ENCODE assay signal across 8 cellular contexts in the genomic region with DNA sequence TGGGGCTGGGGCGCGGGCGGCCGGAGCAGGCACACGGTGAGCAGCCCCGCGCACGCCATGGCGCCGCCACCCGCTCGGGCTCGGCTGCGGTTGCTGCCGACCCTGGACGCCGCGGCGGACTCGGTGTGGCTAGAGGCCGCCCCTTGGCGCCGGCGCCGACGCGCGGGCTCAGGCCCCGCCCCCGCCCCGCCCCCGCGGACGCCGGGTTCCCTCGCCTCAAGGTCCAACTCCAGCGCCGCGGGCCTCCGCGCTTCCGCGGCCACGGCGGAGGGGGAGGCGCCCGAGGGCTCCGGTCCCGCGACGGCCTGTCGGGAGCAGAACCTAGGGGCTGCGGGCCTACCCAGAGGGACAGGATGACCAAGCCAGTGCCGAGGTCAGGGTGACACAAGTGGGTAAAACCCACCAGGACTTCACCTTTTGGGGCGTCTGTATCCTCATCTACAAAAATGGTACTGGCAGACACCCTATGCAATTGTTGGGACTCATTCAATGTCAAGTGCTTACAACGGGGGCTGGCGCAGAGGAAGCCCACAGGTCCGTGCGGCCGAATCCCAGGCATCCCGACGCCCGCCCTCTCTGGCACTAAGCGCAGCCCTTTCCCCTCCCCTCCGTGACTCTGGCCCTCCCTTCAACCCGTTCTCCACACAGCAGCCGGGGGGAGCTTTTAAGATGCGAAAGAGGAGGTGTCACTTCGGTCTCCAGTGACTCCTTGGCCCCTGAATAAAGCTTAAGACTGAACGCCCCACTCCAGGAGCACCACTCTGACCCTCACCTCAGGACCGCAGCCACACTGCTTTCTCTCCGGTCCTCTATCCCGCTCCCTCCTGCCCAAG. TPM values are rescaled to one million over a fixed set of nuclear protein-coding genes. Genes with fewer than 3 reads are reported as not detected.
DNase-seq lines count a peak whose midpoint lies in the region; ATAC-seq, FAIRE-seq and TF ChIP-seq lines count a peak whose summit lies in the region.

Gene NECAB3 (minus strand): TSS at position 135 of the 833 bp plus-strand sequence. CDS start 76 bp downstream, at position 59.

- H3K4me1 Mint-ChIP-seq in naive thymus-derived CD4-positive, alpha-beta T cell = peaks cover 30 to 69% (median 47%) of the 10 kb centered on the region in 7 donors

- CTCF ChIA-PET in naive thymus-derived CD4-positive, alpha-beta T cell (lab: Charles Lee) = interaction anchor here (0.5 kb wide), 1 partner anchor 82 kb away, joined by 10 read pairs; no protein-coding TSS in a partner anchor

- FAIRE-seq in HTR-8/SVneo (lab: Jason Lieb, UNC) = no peak

- peak within 1 kb of the TSS; percentile 83 for H3K9ac ChIP-seq in BLaER1

- peak within 1 kb of the TSS; percentile 33 to 90 (median 80) for H3K27ac Mint-ChIP-seq in naive thymus-derived CD4-positive, alpha-beta T cell

- peak; percentile 89 for ATAC-seq in naive thymus-derived CD4-positive, alpha-beta T cell

- intact Hi-C loops in naive thymus-derived CD4-positive, alpha-beta T cell (cut with micrococcal nuclease) = loop anchor here (1.0 to 5.0 kb wide), 5 partner anchors 8 to 438 kb away; partner anchors contain the start of genes ACTL10 (in 1 of the 2), E2F1 (in 1 of the 2), EIF2S2 (in 1 of the 2) and PXMP4 (in 1 of the 2)
- intact Hi-C loops in testis (cut with DNase I; ENCODE audit: low total_unique reads) = no loop called here

- WGBS in testis, 2 donors = 1 to 2% methylated on average over 7 to 21 of the region's 73 CpGs

- H3K4me3 Mint-ChIP-seq in naive thymus-derived CD4-positive, alpha-beta T cell = peak within 1 kb of the TSS; percentile 85 to 95 (median 87)

- peak; percentile 90 for DNase-seq in HTR-8/SVneo (ENCODE audit: insufficient read length, low spot score)
- peak; percentile 52 for DNase-seq in activated effector memory CD4-positive, alpha-beta T cell treated with Interleukin-2 at 50 U/mL for 16 hours
- DNase-seq in fibroblast of pulmonary artery (ENCODE audit: low read depth) = peak; percentile 67
- DNase-seq in naive thymus-derived CD4-positive, alpha-beta T cell = peak in 6 of 9 donors; percentile 27 to 83 (median 39)
- peak; percentile 89 for DNase-seq in testis

- peaks cover 48% of the 10 kb centered on the region for H4K20me1 ChIP-seq in BLaER1

- H3K27me3 ChIP-seq in BLaER1 (no peaks in the 10 kb centered on the region), testis (no peaks in the 10 kb centered on the region)
- no peaks in the 10 kb centered on the region for H3K27me3 ChIP-seq in naive thymus-derived CD4-positive, alpha-beta T cell (ENCODE audit: control insufficient read depth in 2 of 2, insufficient read depth in 2 of 2, low read length in 2 of 2)

- TF ChIP-seq POLR2A in GM19099 (IDR thresholded peaks at IDR 0.05; ENCODE audit: extremely low read depth, insufficient read length, low read depth) = peak; percentile 51
- no peak for TF ChIP-seq POLR2A in testis (IDR thresholded peaks at IDR 0.05)

- H3K4me2 ChIP-seq in BLaER1 = peak within 1 kb of the TSS; percentile 95

- H3K9me3 ChIP-seq in BLaER1 (no peaks in the 10 kb centered on the region), testis (no peaks in the 10 kb centered on the region)
- H3K9me3 ChIP-seq in naive thymus-derived CD4-positive, alpha-beta T cell (ENCODE audit: control insufficient read depth in 2 of 3, low read length in 3 of 3) = no peaks in the 10 kb centered on the region

- TF ChIP-seq CTCF in fibroblast of pulmonary artery (IDR thresholded peaks at IDR 0.05; ENCODE audit: low read length, missing control alignments) = no peak
- TF ChIP-seq CTCF in testis (IDR thresholded peaks at IDR 0.05) = no peak

- POLR2A ChIA-PET in naive thymus-derived CD4-positive, alpha-beta T cell (lab: Charles Lee) = interaction anchor here (1.3 to 4.8 kb wide), 2 partner anchors 11 to 45 kb away, joined by 3 to 32 read pairs; partner anchors contain the start of genes C20orf144 and PXMP4

- peaks cover 0 to 28% (median 0%) of the 10 kb centered on the region in 5 donors for H3K36me3 Mint-ChIP-seq in naive thymus-derived CD4-positive, alpha-beta T cell

- H3K36me3 ChIP-seq in BLaER1 (peaks cover 52% of the 10 kb centered on the region), testis (ENCODE audit: low read depth, missing control alignments) (no peaks in the 10 kb centered on the region)
- no peaks in the 10 kb centered on the region for H3K36me3 ChIP-seq in naive thymus-derived CD4-positive, alpha-beta T cell (ENCODE audit: control insufficient read depth in 2 of 3, insufficient read depth in 3 of 3, low read length in 3 of 3)

- H3K4me1 ChIP-seq in BLaER1 = peaks cover 70% of the 10 kb centered on the region
- peaks cover 15 to 38% of the 10 kb centered on the region in 2 donors for H3K4me1 ChIP-seq in naive thymus-derived CD4-positive, alpha-beta T cell (ENCODE audit: control insufficient read depth in 2 of 2, insufficient read depth in 2 of 2, low read length in 2 of 2)
- peaks cover 43% of the 10 kb centered on the region for H3K4me1 ChIP-seq in testis

- no peaks in the 10 kb centered on the region for H3K27me3 Mint-ChIP-seq in naive thymus-derived CD4-positive, alpha-beta T cell

- no peaks in the 10 kb centered on the region for H3K9me3 Mint-ChIP-seq in naive thymus-derived CD4-positive, alpha-beta T cell

- H3K4me3 ChIP-seq in BLaER1 = peak within 1 kb of the TSS; percentile 73
- H3K4me3 ChIP-seq in fibroblast of pulmonary artery (replicated peaks; ENCODE audit: low read depth, low read length) = peak within 1 kb of the TSS; percentile 74
- H3K4me3 ChIP-seq in naive thymus-derived CD4-positive, alpha-beta T cell (ENCODE audit: low read length) = peak within 1 kb of the TSS; percentile 58
- peak within 1 kb of the TSS; percentile 77 to 86 for H3K4me3 ChIP-seq in testis

- H3K27ac ChIP-seq in BLaER1 (peak within 1 kb of the TSS; percentile 77), testis (peak within 1 kb of the TSS; percentile 92 to 97)
- peak within 1 kb of the TSS; percentile 54 for H3K27ac ChIP-seq in naive thymus-derived CD4-positive, alpha-beta T cell (ENCODE audit: low read depth, low read length)

TF ChIP-seq in PFSK-1, 5 proteins besides CTCF, POLR2A, EP300 and RAD21:
- TF ChIP-seq TAF1 (IDR thresholded peaks at IDR 0.05; ENCODE audit: borderline replicate concordance, insufficient read depth, low read length) (peak; percentile 77; the same call in 1 of the 2 replicates), SIN3A (IDR thresholded peaks at IDR 0.05; ENCODE audit: borderline replicate concordance, insufficient read depth, low read length) (no peak), POLR2AphosphoS5 (IDR thresholded peaks at IDR 0.05; ENCODE audit: low read depth, low read length) (peak; percentile 58; the same call in 1 of the 2 replicates), FOXP2 (optimal IDR thresholded peaks at IDR 0.05; ENCODE audit: borderline replicate concordance, extremely low read depth, extremely low read length, insufficient read depth) (peak; percentile 54), REST (IDR thresholded peaks at IDR 0.05; ENCODE audit: insufficient read depth in 1 of 2, low read depth in 2 of 2, low read length in 2 of 2) (no peak)

RNA-seq across cellular contexts. Expression of gene NECAB3, which starts in this region (rescaled TPM):
- polyA plus RNA-seq in PFSK-1 (2012; ENCODE audit: insufficient read length, low read depth) = 48.5 TPM
- 10 to 100 TPM; 10.8 to 46.8 (median 16.3) TPM for total RNA-seq in naive thymus-derived CD4-positive, alpha-beta T cell
- polyA plus RNA-seq in naive thymus-derived CD4-positive, alpha-beta T cell = 1 to 10 TPM; 2.3 to 2.7 TPM
- 100 to 1,000 TPM; 106 to 118 TPM for total RNA-seq in testis
- 59.7 TPM for polyA plus RNA-seq in testis (ENCODE audit: insufficient read depth, low read depth, low replicate concordance)

Comparison
In these comparisons a context has a peak if more than half of its experiments do, and no peak if none do; other contexts are left out.
1. Peak in every context shown above with its lines: DNase-seq, ATAC-seq, H3K4me3 ChIP-seq and H3K27ac ChIP-seq.
2. RNA of gene NECAB3 (polyA plus RNA-seq): 59.7 TPM in testis (single experiment); 2.3 to 2.7 TPM in naive thymus-derived CD4-positive, alpha-beta T cell; every median in the first group is over 10 times any median in the second.
3. DNase-seq: peak in every context shown above with its lines; median percentile 90 in HTR-8/SVneo; 89 in testis; 67 in fibroblast of pulmonary artery; 52 in activated effector memory CD4-positive, alpha-beta T cell treated with Interleukin-2 at 50 U/mL for 16 hours; 39 in naive thymus-derived CD4-positive, alpha-beta T cell.